ENCODE assay signal across 8 cellular contexts in genomic region chr1:65431111-65431705, GRCh38. TPM values are rescaled to one million over a fixed set of nuclear protein-coding genes. Genes with fewer than 3 reads are reported as not detected.
DNase-seq lines count a peak whose midpoint lies in the region; ATAC-seq and TF ChIP-seq lines count a peak whose summit lies in the region.

No MANE protein-coding gene starts in this region.

- peaks cover 37% of the 10 kb centered on the region for H3K4me1 ChIP-seq in GM23248 (ENCODE audit: insufficient read depth)

- TF ChIP-seq CTCF in brain (conservative IDR thresholded peaks at IDR 0.05) = peak; percentile 75

- peak overlapping the region in 3 of 5 experiments; percentile 5 to 48 (median 28) for H3K27ac Mint-ChIP-seq in brain
- H3K27ac Mint-ChIP-seq in memory B cell = no peak overlapping the region

- H4K20me1 ChIP-seq in GM23248 (ENCODE audit: insufficient read depth) = no peaks in the 10 kb centered on the region

- no peaks in the 10 kb centered on the region for H3K27me3 ChIP-seq in GM23248 (replicated peaks; ENCODE audit: insufficient read depth)

- peaks cover 39% of the 10 kb centered on the region for H3F3A ChIP-seq in GM23248 (ENCODE audit: insufficient read depth)

- no peaks in the 10 kb centered on the region for H3K9me2 ChIP-seq in GM23248 (ENCODE audit: insufficient read depth)

- peak overlapping the region; percentile 73 for H3K4me2 ChIP-seq in GM23248 (ENCODE audit: unreplicated experiment)

- no peaks in the 10 kb centered on the region for H3K27me3 Mint-ChIP-seq in brain
- H3K27me3 Mint-ChIP-seq in memory B cell = no peaks in the 10 kb centered on the region

- no peak overlapping the region for H2AFZ ChIP-seq in GM23248

- H3K36me3 Mint-ChIP-seq in brain (peaks cover 43% of the 10 kb centered on the region), memory B cell (peaks cover 25% of the 10 kb centered on the region)

- H3K9me3 Mint-ChIP-seq in brain (no peaks in the 10 kb centered on the region), memory B cell (no peaks in the 10 kb centered on the region)

- peak; percentile 32 for ATAC-seq in memory B cell (ENCODE audit: low read depth)
- ATAC-seq in GM19328 (IDR thresholded peaks at IDR 0.05; ENCODE audit: unreplicated experiment) = no peak
- ATAC-seq in esophagus mucosa = no peak

- peak; percentile 32 for DNase-seq in DMS153 treated with DMSO at 0.1 percent for 48 hours (lab: John Stamatoyannopoulos, UW; ENCODE audit: unreplicated experiment)
- peak; percentile 70 for DNase-seq in GM23248
- DNase-seq in NCI-H2107 treated with DMSO at 0.1 percent for 48 hours (lab: John Stamatoyannopoulos, UW; ENCODE audit: unreplicated experiment) = peak; percentile 62
- no peak for DNase-seq in memory B cell (ENCODE audit: low spot score in 2 of 2)
- no peak for DNase-seq in activated CD4-positive, alpha-beta T cell treated with anti-CD3 and anti-CD28 coated beads, Interleukin-2, amount 50 U/mL, for 48 hours

- peaks cover 41% of the 10 kb centered on the region for H3K36me3 ChIP-seq in GM23248 (ENCODE audit: low read depth)

- no peak overlapping the region for H3K9ac ChIP-seq in GM23248

- H3K9me3 ChIP-seq in GM23248 (ENCODE audit: low read depth) = no peaks in the 10 kb centered on the region

- H3K4me3 ChIP-seq in GM23248 = no peak overlapping the region

- WGBS in GM23248 (ENCODE audit: low coverage in 1 of 2, low lambda C conversion rate in 2 of 2, missing lambda C conversion rate in 2 of 2), 2 experiments = 38 to 58% methylated on average over 1 of the region's 1 CpG

- peaks cover 40% of the 10 kb centered on the region for H3K4me1 Mint-ChIP-seq in brain
- H3K4me1 Mint-ChIP-seq in memory B cell = peaks cover 6% of the 10 kb centered on the region

- peaks cover 61% of the 10 kb centered on the region for H3K79me2 ChIP-seq in GM23248 (ENCODE audit: insufficient read depth)

- H3K4me3 Mint-ChIP-seq in brain = peak overlapping the region in 1 of 5 experiments; percentile 11
- no peak overlapping the region for H3K4me3 Mint-ChIP-seq in memory B cell

- H3K27ac ChIP-seq in GM23248 = peak overlapping the region; percentile 93

- in situ Hi-C loops in GM23248 (cut with MboI) = no loop called here

RNA-seq across cellular contexts. Expression of gene LEPR, which starts 10.7 kb away (rescaled TPM):
- 10.6 and 11.0 TPM in 2 replicates for total RNA-seq in GM23248 (2014; rRNA removed; shearing (Covaris generic))
- polyA plus RNA-seq in GM23248 (2016; fragmentation: Nextera tagmentation; extraction: Ambion mirVana) (8.7 TPM in 2 replicates), brain (ENCODE audit: insufficient read depth, low read depth, low replicate concordance) (2.7 TPM)
- 2.4 TPM for total RNA-seq in esophagus mucosa

RNA-seq across cellular contexts. Expression of gene LEPROT, which starts 10.7 kb away (rescaled TPM):
- total RNA-seq in GM23248 (2014; rRNA removed; shearing (Covaris generic)) = 66.9 and 67.9 TPM in 2 replicates
- polyA plus RNA-seq in GM23248 (2016; fragmentation: Nextera tagmentation; extraction: Ambion mirVana) = 171 and 174 TPM in 2 replicates
- polyA plus RNA-seq in brain (ENCODE audit: insufficient read depth, low read depth, low replicate concordance) = 24.0 TPM
- 42.1 TPM for total RNA-seq in esophagus mucosa

Comparison
In these comparisons a context has a peak if more than half of its experiments do, and no peak if none do; other contexts are left out.
1. DNase-seq: peak in DMS153 treated with DMSO at 0.1 percent for 48 hours (single experiment), GM23248 (single experiment) and NCI-H2107 treated with DMSO at 0.1 percent for 48 hours (single experiment); none in memory B cell (0 of 2) and activated CD4-positive, alpha-beta T cell treated with anti-CD3 and anti-CD28 coated beads, Interleukin-2, amount 50 U/mL, for 48 hours (0 of 2).